35 cellular contexts compared by ENCODE assay signal in genomic region chr14:102427642-102428041, GRCh38.
"Had no signal": no experiment of that assay in that cellular context is flagged by ENCODE, and none has a peak within 500 bp of the region (broad histone marks: within the 10 kb centered on the region; RNA-seq: fewer than 3 reads in every experiment).

No MANE protein-coding gene starts in this region.

- H3K36me3 Mint-ChIP-seq: activated naive CD8-positive, alpha-beta T cell treated with anti-CD3 and anti-CD28 coated beads for 36 hours had no signal

- H3K27ac Mint-ChIP-seq: activated naive CD8-positive, alpha-beta T cell treated with anti-CD3 and anti-CD28 coated beads for 36 hours; activated T-helper 1 cell treated with anti-CD3 and anti-CD28 coated beads, Interleukin-12 subunit alpha, Interleukin-12 subunit beta, Interleukin-2, Interleukin-4 antibody, amounts not matched to agents 30 ng/mL and 10 ng/mL and 1 ng/mL, durations not matched to agents 14 hours and 24 hours and 36 hours had no signal

- H3K4me3 ChIP-seq: Peyer's patch had no signal

- H3K9me3 ChIP-seq: Peyer's patch had no signal

- H3K9me3 Mint-ChIP-seq: activated naive CD8-positive, alpha-beta T cell treated with anti-CD3 and anti-CD28 coated beads for 36 hours; activated T-cell treated with anti-CD3 and anti-CD28 coated beads, Interleukin-2, amount 50 U/mL, for 4 hours; activated T-helper 1 cell treated with anti-CD3 and anti-CD28 coated beads, Interleukin-12 subunit alpha, Interleukin-12 subunit beta, Interleukin-2, Interleukin-4 antibody, amounts not matched to agents 30 ng/mL and 10 ng/mL and 1 ng/mL, durations not matched to agents 14 hours and 24 hours and 36 hours; central memory CD8-positive, alpha-beta T cell had no signal

- H3K9ac ChIP-seq: KMS-11 had no signal

- H3K27me3 Mint-ChIP-seq: activated naive CD8-positive, alpha-beta T cell treated with anti-CD3 and anti-CD28 coated beads for 36 hours; central memory CD8-positive, alpha-beta T cell had no signal

- DNase-seq: activated CD4-positive, alpha-beta T cell treated with anti-CD3 and anti-CD28 coated beads for 1 hour; activated CD4-positive, alpha-beta T cell treated with anti-CD3 and anti-CD28 coated beads for 48 hours; activated CD4-positive, CD25-positive, alpha-beta regulatory T cell; activated CD8-positive, alpha-beta memory T cell treated with anti-CD3 and anti-CD28 coated beads, Interleukin-2, amount 50 U/mL, for 4 hours; activated naive CD4-positive, alpha-beta T cell; activated naive CD4-positive, alpha-beta T cell treated with anti-CD3 and anti-CD28 coated beads, Interleukin-2, amount 50 U/mL, for 16 hours; activated naive CD8-positive, alpha-beta T cell treated with anti-CD3 and anti-CD28 coated beads for 36 hours; activated T-cell treated with anti-CD3 and anti-CD28 coated beads for 4 hours; activated T-cell treated with anti-CD3 and anti-CD28 coated beads, Interleukin-2, amount 50 U/mL, for 4 hours; amniotic stem cell; brain microvascular endothelial cell; MM.1S; MV-4-11; NCI-H1092 treated with DMSO at 0.1 percent for 48 hours; NCI-H1417; NCI-H146; NCI-H187; NCI-H2029 treated with DMSO at 0.1 percent for 48 hours; NCI-H2107; NCI-H2171; NCI-H510A; NCI-H526; NCI-H748 treated with DMSO at 0.1 percent for 48 hours; NK-92 treated with Interleukin-12 subunit alpha and Interleukin-12 subunit beta, amount 100 ng/mL, for 24 hours; PC-3; Peyer's patch; RPMI8226; SW 1271; T-helper 1 cell; T-helper 2 cell; T-helper 9 cell; WERI-Rb-1 had no signal

- H3K27me3 ChIP-seq: brain microvascular endothelial cell, Peyer's patch had no signal

- H3K4me1 Mint-ChIP-seq: activated naive CD8-positive, alpha-beta T cell treated with anti-CD3 and anti-CD28 coated beads for 36 hours; central memory CD8-positive, alpha-beta T cell had no signal

- H3K4me2 ChIP-seq: KMS-11 had no signal

- H3K4me3 Mint-ChIP-seq: activated naive CD8-positive, alpha-beta T cell treated with anti-CD3 and anti-CD28 coated beads for 36 hours; activated T-cell treated with anti-CD3 and anti-CD28 coated beads, Interleukin-2, amount 50 U/mL, for 4 hours; activated T-helper 1 cell treated with anti-CD3 and anti-CD28 coated beads, Interleukin-12 subunit alpha, Interleukin-12 subunit beta, Interleukin-2, Interleukin-4 antibody, amounts not matched to agents 30 ng/mL and 10 ng/mL and 1 ng/mL, durations not matched to agents 14 hours and 24 hours and 36 hours; central memory CD8-positive, alpha-beta T cell had no signal

- ATAC-seq: activated T-cell treated with anti-CD3 and anti-CD28 coated beads, Interleukin-2, amount 50 U/mL, for 4 hours; PC-3 had no signal

- H3K36me3 ChIP-seq: WERI-Rb-1 had no signal

- H3K4me1 ChIP-seq: Peyer's patch had no signal

- H3K27ac ChIP-seq: brain microvascular endothelial cell, KMS-11, Peyer's patch, WERI-Rb-1 had no signal
